Comparison of ENCODE assay signal across 21 cellular contexts in genomic region chr17:40017422-40018080, GRCh38. TPM values are rescaled to one million over a fixed set of nuclear protein-coding genes. Genes with fewer than 3 reads are reported as not detected.
A peak's percentile ranks its signal among the peaks of the same experiment; 100 is the strongest.
DNase-seq lines count a peak whose midpoint lies in the region; ATAC-seq, FAIRE-seq and TF ChIP-seq lines count a peak whose summit lies in the region.
"Had no signal": no experiment of that assay in that cellular context is flagged by ENCODE, and none has a peak within 500 bp of the region (broad histone marks: within the 10 kb centered on the region; RNA-seq: fewer than 3 reads in every experiment).

No MANE protein-coding gene starts in this region.

- H3K27me3 ChIP-seq in gastroesophageal sphincter (no peaks in the 10 kb centered on the region), osteoblast (ENCODE audit: insufficient read depth, low read length) (no peaks in the 10 kb centered on the region), uterus (no peaks in the 10 kb centered on the region)

- TF ChIP-seq CTCF in gastroesophageal sphincter (IDR thresholded peaks at IDR 0.05), result no peak
- no peak for TF ChIP-seq CTCF in osteoblast (IDR thresholded peaks at IDR 0.05; ENCODE audit: extremely low read depth, low read depth, low read length)
- TF ChIP-seq CTCF in uterus (IDR thresholded peaks at IDR 0.05), result no peak

- H3K4me2 ChIP-seq in osteoblast (ENCODE audit: insufficient read depth, low read length), result no peak overlapping the region

- H3K4me3 ChIP-seq in gastroesophageal sphincter (no peak overlapping the region), osteoblast (ENCODE audit: insufficient read depth, low read length) (no peak overlapping the region), uterus (no peak overlapping the region)
- H3K4me3 ChIP-seq: skin epidermis had no signal

- no peak for FAIRE-seq in HTR-8/SVneo (lab: Jason Lieb, UNC)

- TF ChIP-seq EP300 in gastroesophageal sphincter (IDR thresholded peaks at IDR 0.05), result no peak

- 21 to 40% methylated on average over 6 of the region's 15 CpGs for WGBS in gastroesophageal sphincter (ENCODE audit: low coverage in 1 of 2), 2 donors

- DNase-seq in Right ventricle myocardium inferior (ENCODE audit: missing footprints) (peak; percentile 80), cardiac septum (ENCODE audit: low spot score) (no peak), osteoblast (ENCODE audit: insufficient read length, low spot score, missing footprints) (peak; percentile 23), uterus (peak in 1 of 2 donors; percentile 70), NCI-H187 treated with DMSO at 0.1 percent for 48 hours (lab: John Stamatoyannopoulos, UW) (no peak), HTR-8/SVneo (ENCODE audit: insufficient read length, low spot score) (no peak)
- DNase-seq in activated CD4-positive, alpha-beta T cell treated with anti-CD3 and anti-CD28 coated beads, Interleukin-2, amount 50 U/mL, for 1 hour, result no peak
- DNase-seq: anterior cingulate cortex; cortex of kidney; DMS79; NCI-H1436; NCI-H2227 treated with DMSO at 0.1 percent for 48 hours; NK-92 treated with Interleukin-12 subunit alpha and Interleukin-12 subunit beta, amount 100 ng/mL, for 24 hours had no signal

- TF ChIP-seq POLR2A in gastroesophageal sphincter (IDR thresholded peaks at IDR 0.05) (no peak), uterus (IDR thresholded peaks at IDR 0.05) (no peak)

- intact Hi-C loops in Right ventricle myocardium inferior (cut with DNase I), result no loop called here
- intact Hi-C loops in cardiac septum (cut with DNase I), result loop anchor here (2.0 to 10.0 kb wide), 3 partner anchors 95 to 277 kb away; no protein-coding TSS in a partner anchor
- intact Hi-C loops in uterus (cut with DNase I; ENCODE audit: low total_unique reads), result loop anchor here (10.0 kb wide), 2 partner anchors 57 to 147 kb away; no protein-coding TSS in a partner anchor

- no peak overlapping the region for H2AFZ ChIP-seq in osteoblast (ENCODE audit: low read length)

- no peaks in the 10 kb centered on the region for H4K20me1 ChIP-seq in osteoblast (ENCODE audit: insufficient read depth, low read length)

- no peaks in the 10 kb centered on the region for H3K79me2 ChIP-seq in osteoblast (ENCODE audit: insufficient read depth, low read length)

- H3K9me3 ChIP-seq in gastroesophageal sphincter (no peaks in the 10 kb centered on the region), osteoblast (ENCODE audit: low read depth, low read length) (no peaks in the 10 kb centered on the region), uterus (no peaks in the 10 kb centered on the region)

- H3K27ac ChIP-seq in gastroesophageal sphincter (peak overlapping the region in 3 of 4 donors; percentile 74 to 77 (median 76)), osteoblast (ENCODE audit: low read depth, low read length) (no peak overlapping the region), uterus (peak overlapping the region; percentile 82 to 86)

- H3K4me1 ChIP-seq in gastroesophageal sphincter (peaks cover 0 to 85% (median 42%) of the 10 kb centered on the region in 3 donors), osteoblast (ENCODE audit: insufficient read depth, low read length) (peaks cover 22% of the 10 kb centered on the region), uterus (peaks cover 5 to 55% of the 10 kb centered on the region in 2 donors)

- ATAC-seq in Right ventricle myocardium inferior (no peak), gastroesophageal sphincter (no peak)

- H3K36me3 ChIP-seq in gastroesophageal sphincter (peaks cover 0 to 32% of the 10 kb centered on the region in 2 donors), osteoblast (ENCODE audit: insufficient read depth, low read length) (peaks cover 11% of the 10 kb centered on the region), uterus (no peaks in the 10 kb centered on the region)

RNA-seq across cellular contexts. Expression of gene CSF3, which starts 2.3 kb away (rescaled TPM):
- total RNA-seq in Right ventricle myocardium inferior, result not detected
- not detected for total RNA-seq in cardiac septum
- 1 to 10 TPM in 1 of 4 donors, not detected in 3; 9.3 TPM for total RNA-seq in gastroesophageal sphincter
- total RNA-seq in osteoblast, result not detected in 2 replicates
- 1 to 10 TPM in 1 of 4 donors, under 1 TPM in 1, not detected in 2; 0.29 to 5.0 TPM for total RNA-seq in uterus
- total RNA-seq: A172; activated T-helper 2 cell treated with anti-CD3 and anti-CD28 coated beads, Interferon-gamma antibody, Interleukin-2, Interleukin-4, amounts not matched to agents 10 μg/mL and 5 μg/mL and 100 μg/mL, durations not matched to agents 14 hours and 24 hours and 36 hours; epithelial cell of proximal tubule; mesothelial cell of epicardium; T-helper 1 cell treated with Interleukin-12 subunit alpha and Interleukin-12 subunit beta and Interleukin-4 antibody, amounts not matched to agents 30 ng/mL and 1 ng/mL, for 36 hours; WTC11 had no signal

RNA-seq across cellular contexts. Expression of gene MED24, which starts 36.7 kb away (rescaled TPM):
- total RNA-seq in Right ventricle myocardium inferior (53.9 TPM), cardiac septum (56.4 TPM), gastroesophageal sphincter (10 to 100 TPM; 42.1 to 57.9 (median 50.3) TPM), osteoblast (33.6 and 36.6 TPM in 2 replicates), uterus (100 to 1,000 TPM in 1 of 4 donors, 10 to 100 TPM in 3; 17.6 to 111 (median 44.7) TPM)

RNA-seq across cellular contexts. Expression of gene PSMD3, which starts 36.9 kb away (rescaled TPM):
- total RNA-seq in Right ventricle myocardium inferior (86.9 TPM), cardiac septum (85.2 TPM), gastroesophageal sphincter (100 to 1,000 TPM in 1 of 4 donors, 10 to 100 TPM in 3; 65.1 to 105 (median 78.8) TPM), osteoblast (94.8 and 99.3 TPM in 2 replicates), uterus (100 to 1,000 TPM in 1 of 4 donors, 10 to 100 TPM in 3; 62.0 to 158 (median 84.7) TPM)

RNA-seq across cellular contexts. Expression of gene THRA, which starts 45.2 kb away (rescaled TPM):
- 88.3 TPM for total RNA-seq in Right ventricle myocardium inferior
- total RNA-seq in cardiac septum, result 66.8 TPM
- total RNA-seq in gastroesophageal sphincter, result 100 to 1,000 TPM in 2 of 4 donors, 10 to 100 TPM in 2; 84.8 to 133 (median 102) TPM
- 30.6 and 33.3 TPM in 2 replicates for total RNA-seq in osteoblast
- total RNA-seq in uterus, result 100 to 1,000 TPM in 1 of 4 donors, 10 to 100 TPM in 3; 19.7 to 124 (median 63.1) TPM

RNA-seq across cellular contexts. Expression of gene GSDMA, which starts 54.7 kb away (rescaled TPM):
- total RNA-seq in Right ventricle myocardium inferior, result 1.4 TPM
- 0.48 TPM for total RNA-seq in cardiac septum
- 1 to 10 TPM in 1 of 4 donors, under 1 TPM in 2, not detected in 1; 0.35 to 1.6 (median 0.54) TPM for total RNA-seq in gastroesophageal sphincter
- total RNA-seq in osteoblast, result under 0.01 TPM in 1 of 2 replicates, not detected in the other
- total RNA-seq in uterus, result under 1 TPM in 3 of 4 donors, not detected in 1; 0.18 to 0.35 (median 0.26) TPM
- total RNA-seq: A172, mesothelial cell of epicardium, WTC11 had no signal

Comparison
In these comparisons a context has a peak if more than half of its experiments do, and no peak if none do; other contexts are left out.
1. DNase-seq: peak in Right ventricle myocardium inferior (single experiment) and osteoblast (single experiment); none in cardiac septum (single experiment), activated CD4-positive, alpha-beta T cell treated with anti-CD3 and anti-CD28 coated beads, Interleukin-2, amount 50 U/mL, for 1 hour (single experiment), NCI-H187 treated with DMSO at 0.1 percent for 48 hours (single experiment) and HTR-8/SVneo (single experiment).